Comparison of ENCODE assay signal across 27 cellular contexts in the genomic region with DNA sequence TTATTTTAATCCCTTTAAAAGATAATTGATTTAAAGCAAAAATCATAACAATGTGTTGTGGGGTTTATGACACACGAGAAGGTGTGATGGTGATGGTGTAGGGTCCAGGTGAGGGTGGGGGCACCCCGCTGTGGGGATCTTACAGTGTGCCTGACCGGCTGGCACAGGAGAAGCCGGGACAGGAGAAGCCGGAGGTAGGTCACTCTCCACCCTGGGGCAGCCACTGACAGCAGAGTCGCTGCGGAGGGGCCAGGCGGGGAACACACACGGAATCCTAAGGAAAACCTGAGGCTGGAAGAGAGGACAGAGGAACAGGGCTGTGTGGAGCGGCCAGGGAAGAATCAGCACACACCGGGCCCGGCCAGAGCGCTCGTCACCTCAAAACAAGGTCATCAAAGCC. TPM values are rescaled to one million over a fixed set of nuclear protein-coding genes. Genes with fewer than 3 reads are reported as not detected.
DNase-seq lines count a peak whose midpoint lies in the region; ATAC-seq, FAIRE-seq and TF ChIP-seq lines count a peak whose summit lies in the region.
"Had no signal": no experiment of that assay in that cellular context is flagged by ENCODE, and none has a peak within 500 bp of the region (broad histone marks: within the 10 kb centered on the region; RNA-seq: fewer than 3 reads in every experiment).

No MANE protein-coding gene starts in this region.

- POLR2A ChIA-PET in CD4-positive, alpha-beta memory T cell (lab: Charles Lee; ENCODE audit: partially characterized antibody): no interaction called here

- no peak overlapping the region for H3K27ac Mint-ChIP-seq in natural killer cell
- H3K27ac Mint-ChIP-seq in natural killer cell treated with Interleukin-12 subunit alpha and Interleukin-12 subunit beta and Interleukin-15 and Interleukin-18, amount 100 ng/mL, for 72 hours: no peak overlapping the region
- no peak overlapping the region for H3K27ac Mint-ChIP-seq in CD4-positive, alpha-beta memory T cell
- H3K27ac Mint-ChIP-seq: CD8-positive, alpha-beta T cell had no signal

- intact Hi-C loops in natural killer cell (cut with micrococcal nuclease) (no loop called here), kidney (cut with DNase I) (no loop called here), posterior vena cava (cut with DNase I) (no loop called here)
- intact Hi-C loops in CD4-positive, alpha-beta memory T cell (cut with micrococcal nuclease): no loop called here

- H3K9me3 Mint-ChIP-seq in natural killer cell: peaks cover 0 to 8% of the 10 kb centered on the region in 2 donors
- H3K9me3 Mint-ChIP-seq in natural killer cell treated with Interleukin-12 subunit alpha and Interleukin-12 subunit beta and Interleukin-15 and Interleukin-18, amount 100 ng/mL, for 72 hours: peaks cover 5% of the 10 kb centered on the region
- H3K9me3 Mint-ChIP-seq in CD4-positive, alpha-beta memory T cell: peaks cover 0 to 19% (median 1%) of the 10 kb centered on the region in 8 donors

- no peak overlapping the region for H3K9ac ChIP-seq in kidney (ENCODE audit: low read length in 2 of 2)
- H3K9ac ChIP-seq: KMS-11 had no signal

- H3K27ac ChIP-seq in kidney (ENCODE audit: low read depth in 2 of 2, low read length in 2 of 2) (no peak overlapping the region), WERI-Rb-1 (no peak overlapping the region)
- H3K27ac ChIP-seq in CD4-positive, alpha-beta memory T cell (ENCODE audit: low read depth, low read length): no peak overlapping the region
- H3K27ac ChIP-seq: A549; BLaER1 treated with 17β-estradiol and CSF1 and Interleukin-3, amounts not matched to agents 10 nM and 100 nM; KMS-11; PC-9; SJSA1 had no signal

- TF ChIP-seq CTCF in natural killer cell (IDR thresholded peaks at IDR 0.05): no peak
- TF ChIP-seq CTCF in kidney (IDR thresholded peaks at IDR 0.05; ENCODE audit: borderline replicate concordance, extremely low read depth, insufficient read depth): no peak
- no peak for TF ChIP-seq CTCF in WERI-Rb-1 (IDR thresholded peaks at IDR 0.05; ENCODE audit: low read depth, low read length)

- FAIRE-seq in kidney (lab: Jason Lieb, UNC): no peak
- FAIRE-seq: A549, GM12891, H1 had no signal

- H3K27me3 ChIP-seq in CD4-positive, alpha-beta memory T cell (ENCODE audit: insufficient read depth, low read length): no peaks in the 10 kb centered on the region
- no peaks in the 10 kb centered on the region for H3K27me3 ChIP-seq in WERI-Rb-1 (ENCODE audit: insufficient read depth, low read depth, severe bottlenecking)

- H3K9me3 ChIP-seq in kidney (ENCODE audit: control insufficient read depth in 1 of 2, low read length in 2 of 2) (peaks cover 0 to 14% of the 10 kb centered on the region in 2 donors), WERI-Rb-1 (ENCODE audit: severe bottlenecking) (peaks cover 12% of the 10 kb centered on the region)
- no peaks in the 10 kb centered on the region for H3K9me3 ChIP-seq in CD4-positive, alpha-beta memory T cell (ENCODE audit: control insufficient read depth in 1 of 2, low read length in 2 of 2)
- H3K9me3 ChIP-seq: Caco-2 had no signal

- in situ Hi-C loops in KBM-7 (cut with MboI; ENCODE audit: low pct_unique_long_range_greater_than_20kb, low sequenced_read_pairs): loop anchor here (25.0 kb wide), 2 partner anchors 111 to 714 kb away; partner anchors contain the start of genes KRTAP10-2, KRTAP10-3 and KRTAP10-4

- peaks cover 25 to 38% of the 10 kb centered on the region in 2 donors for H3K27me3 Mint-ChIP-seq in natural killer cell (ENCODE audit: low read depth in 2 of 2)
- peaks cover 32 to 34% of the 10 kb centered on the region in 2 donors for H3K27me3 Mint-ChIP-seq in natural killer cell treated with Interleukin-12 subunit alpha and Interleukin-12 subunit beta and Interleukin-15 and Interleukin-18, amount 100 ng/mL, for 72 hours
- H3K27me3 Mint-ChIP-seq in CD4-positive, alpha-beta memory T cell: peaks cover 3 to 12% of the 10 kb centered on the region in 2 donors

- no peaks in the 10 kb centered on the region for H3K36me3 Mint-ChIP-seq in natural killer cell
- H3K36me3 Mint-ChIP-seq in natural killer cell treated with Interleukin-12 subunit alpha and Interleukin-12 subunit beta and Interleukin-15 and Interleukin-18, amount 100 ng/mL, for 72 hours: no peaks in the 10 kb centered on the region
- H3K36me3 Mint-ChIP-seq in CD4-positive, alpha-beta memory T cell: no peaks in the 10 kb centered on the region
- H3K36me3 Mint-ChIP-seq: CD8-positive, alpha-beta T cell had no signal

- no peak overlapping the region for H3K4me3 Mint-ChIP-seq in natural killer cell
- H3K4me3 Mint-ChIP-seq in natural killer cell treated with Interleukin-12 subunit alpha and Interleukin-12 subunit beta and Interleukin-15 and Interleukin-18, amount 100 ng/mL, for 72 hours: no peak overlapping the region
- no peak overlapping the region for H3K4me3 Mint-ChIP-seq in CD4-positive, alpha-beta memory T cell
- H3K4me3 Mint-ChIP-seq: CD8-positive, alpha-beta T cell had no signal

- peak; percentile 7 for DNase-seq in natural killer cell
- no peak for DNase-seq in natural killer cell treated with Interleukin-12 subunit alpha and Interleukin-12 subunit beta and Interleukin-15 and Interleukin-18, amount 100 ng/mL, for 72 hours (ENCODE audit: low spot score)
- DNase-seq in kidney: peak; percentile 54
- DNase-seq in posterior vena cava (ENCODE audit: low spot score): peak; percentile 71
- no peak for DNase-seq in KBM-7
- no peak for DNase-seq in CD4-positive, alpha-beta memory T cell
- DNase-seq in WERI-Rb-1: no peak
- DNase-seq: AML-193; CD8-positive, alpha-beta T cell; GF-D8; IMR-90; MM.1S; NCI-H2029; NCI-H446 treated with DMSO at 0.1 percent for 48 hours; NCI-H526; NCI-H82; NK-92 treated with Interleukin-12 subunit alpha and Interleukin-12 subunit beta, amount 100 ng/mL, for 24 hours; PC-9; Right ventricle myocardium superior had no signal

- H3K36me3 ChIP-seq in kidney (ENCODE audit: control insufficient read depth in 1 of 2, insufficient read depth in 2 of 2, low read length in 2 of 2) (no peaks in the 10 kb centered on the region), WERI-Rb-1 (no peaks in the 10 kb centered on the region)
- H3K36me3 ChIP-seq in CD4-positive, alpha-beta memory T cell (ENCODE audit: insufficient read depth, low read length): no peaks in the 10 kb centered on the region
- H3K36me3 ChIP-seq: BLaER1 treated with 17β-estradiol and CSF1 and Interleukin-3, amounts not matched to agents 10 nM and 100 nM; SJSA1 had no signal

- ATAC-seq in natural killer cell: no peak
- ATAC-seq in natural killer cell treated with Interleukin-12 subunit alpha and Interleukin-12 subunit beta and Interleukin-15 and Interleukin-18, amount 100 ng/mL, for 72 hours: no peak
- ATAC-seq: CD8-positive, alpha-beta T cell; HCT116 had no signal

- H3K4me1 Mint-ChIP-seq in natural killer cell: peaks cover 0 to 4% of the 10 kb centered on the region in 2 donors
- H3K4me1 Mint-ChIP-seq in natural killer cell treated with Interleukin-12 subunit alpha and Interleukin-12 subunit beta and Interleukin-15 and Interleukin-18, amount 100 ng/mL, for 72 hours (ENCODE audit: low read depth in 2 of 2): peaks cover 0 to 8% of the 10 kb centered on the region in 2 donors
- peaks cover 0 to 11% (median 7%) of the 10 kb centered on the region in 4 donors for H3K4me1 Mint-ChIP-seq in CD4-positive, alpha-beta memory T cell

- CTCF ChIA-PET in CD4-positive, alpha-beta memory T cell (lab: Charles Lee; ENCODE audit: partially characterized antibody): no interaction called here

- H3K4me1 ChIP-seq in kidney (ENCODE audit: control insufficient read depth in 1 of 2, insufficient read depth in 1 of 2, low read depth in 1 of 2, low read length in 2 of 2): no peaks in the 10 kb centered on the region
- H3K4me1 ChIP-seq in CD4-positive, alpha-beta memory T cell (ENCODE audit: insufficient read depth, low read length): peaks cover 7% of the 10 kb centered on the region

- H3K4me3 ChIP-seq in kidney (ENCODE audit: low read length in 2 of 2) (no peak overlapping the region), WERI-Rb-1 (ENCODE audit: low read depth, low read length) (no peak overlapping the region)
- H3K4me3 ChIP-seq in CD4-positive, alpha-beta memory T cell (ENCODE audit: low read length in 2 of 2): no peak overlapping the region
- H3K4me3 ChIP-seq: A549; BLaER1 treated with 17β-estradiol and CSF1 and Interleukin-3, amounts not matched to agents 10 nM and 100 nM; PC-9; SJSA1 had no signal

RNA-seq across cellular contexts. Expression of gene LRRC3, which starts 4.3 kb away (rescaled TPM):
- total RNA-seq in natural killer cell: under 1 TPM; 0.36 to 0.50 (median 0.38) TPM
- total RNA-seq in natural killer cell treated with Interleukin-12 subunit alpha and Interleukin-12 subunit beta and Interleukin-15 and Interleukin-18, amount 100 ng/mL, for 72 hours: under 1 TPM; 0.45 to 0.88 TPM
- 1.4 TPM for total RNA-seq in kidney
- polyA plus RNA-seq in kidney (ENCODE audit: insufficient read depth, low read depth, low replicate concordance): 0.60 TPM
- total RNA-seq in posterior vena cava: 1 to 10 TPM; 1.5 to 1.8 TPM
- 1 to 10 TPM; 1.4 to 1.5 TPM for total RNA-seq in CD4-positive, alpha-beta memory T cell
- polyA plus RNA-seq in CD4-positive, alpha-beta memory T cell: under 1 TPM; 0.11 to 0.61 TPM

Comparison
In these comparisons a context has a peak if more than half of its experiments do, and no peak if none do; other contexts are left out.
1. DNase-seq: peak in natural killer cell (single experiment), kidney (single experiment) and posterior vena cava (single experiment); none in natural killer cell treated with Interleukin-12 subunit alpha and Interleukin-12 subunit beta and Interleukin-15 and Interleukin-18, amount 100 ng/mL, for 72 hours (single experiment), KBM-7 (single experiment), CD4-positive, alpha-beta memory T cell (0 of 5) and WERI-Rb-1 (single experiment).